In genomic region chr17:2337811-2338657, GRCh38 we compare ENCODE assay signal across 8 cellular contexts. TPM values are rescaled to one million over a fixed set of nuclear protein-coding genes. Genes with fewer than 3 reads are reported as not detected.
DNase-seq lines count a peak whose midpoint lies in the region; ATAC-seq, FAIRE-seq and TF ChIP-seq lines count a peak whose summit lies in the region.

No MANE protein-coding gene starts in this region.

- H3K9me3 Mint-ChIP-seq in astrocyte (ENCODE audit: unreplicated experiment) = no peaks in the 10 kb centered on the region

- peaks cover 55% of the 10 kb centered on the region for H3K79me2 ChIP-seq in astrocyte (ENCODE audit: insufficient read depth, low read length)

- no peaks in the 10 kb centered on the region for H3K9me3 ChIP-seq in astrocyte (ENCODE audit: insufficient read depth, low read depth, low read length)

- H3K27me3 Mint-ChIP-seq in astrocyte (ENCODE audit: low read depth, unreplicated experiment) = no peaks in the 10 kb centered on the region

- H3K4me3 ChIP-seq in GM12865 (ENCODE audit: low read depth, low read length) = peak overlapping the region; percentile 89
- peak overlapping the region; percentile 99 for H3K4me3 ChIP-seq in astrocyte (ENCODE audit: insufficient read depth, low read depth, low read length)

- DNase-seq in GM12865 (ENCODE audit: low read depth) (peak; percentile 54), SW480 (ENCODE audit: low spot score) (peak; percentile 36), astrocyte (ENCODE audit: low read depth) (peak; percentile 32), hippocampal formation (lab: John Stamatoyannopoulos, UW) (peak; percentile 10 to 38), retina (peak; percentile 61), ureter (ENCODE audit: low spot score) (no peak)

- ATAC-seq in HG03354 (IDR thresholded peaks at IDR 0.05; ENCODE audit: poor library complexity, severe bottlenecking, unreplicated experiment) (peak; percentile 24), HG02870 (IDR thresholded peaks at IDR 0.05; ENCODE audit: unreplicated experiment) (no peak)

- no peaks in the 10 kb centered on the region for H3K27me3 ChIP-seq in astrocyte (ENCODE audit: insufficient read depth, low read length)

- H3K4me2 ChIP-seq in astrocyte (ENCODE audit: low read length) = peak overlapping the region; percentile 93

- H4K20me1 ChIP-seq in astrocyte (ENCODE audit: insufficient read depth, low read length) = peaks cover 45% of the 10 kb centered on the region

- H3K4me1 Mint-ChIP-seq in astrocyte (ENCODE audit: low read depth, unreplicated experiment) = peaks cover 16% of the 10 kb centered on the region

- peak overlapping the region; percentile 88 for H3K4me3 Mint-ChIP-seq in astrocyte (ENCODE audit: unreplicated experiment)

- no peak for TF ChIP-seq CTCF in GM12865 (IDR thresholded peaks at IDR 0.05; ENCODE audit: insufficient read depth, low read depth, low read length, missing control alignments)
- no peak for TF ChIP-seq CTCF in astrocyte (IDR thresholded peaks at IDR 0.05; ENCODE audit: insufficient read depth, low read depth, low read length)

- H3K36me3 ChIP-seq in astrocyte (ENCODE audit: insufficient read depth, low read length) = peaks cover 26% of the 10 kb centered on the region

- peak overlapping the region; percentile 78 for H3K27ac ChIP-seq in astrocyte (ENCODE audit: low read depth, low read length)

- H3K4me1 ChIP-seq in astrocyte (ENCODE audit: insufficient read depth, low read length) = peaks cover 24% of the 10 kb centered on the region

- H3K27ac Mint-ChIP-seq in astrocyte (ENCODE audit: unreplicated experiment) = peak overlapping the region; percentile 42

- peak overlapping the region; percentile 98 for H3K9ac ChIP-seq in astrocyte (ENCODE audit: low read length)

- FAIRE-seq in astrocyte (lab: Jason Lieb, UNC) = no peak

- H3K36me3 Mint-ChIP-seq in astrocyte (ENCODE audit: low read depth, unreplicated experiment) = peaks cover 6% of the 10 kb centered on the region

- peak overlapping the region; percentile 94 for H2AFZ ChIP-seq in astrocyte (ENCODE audit: low read depth, low read length)

RNA-seq across cellular contexts. Expression of gene SGSM2, which starts 0.7 kb away (rescaled TPM):
- total RNA-seq in astrocyte (51.8 and 62.1 TPM in 2 replicates), ureter (113 TPM)

RNA-seq across cellular contexts. Expression of gene TSR1, which starts 1.8 kb away (rescaled TPM):
- total RNA-seq in astrocyte (36.4 and 37.6 TPM in 2 replicates), ureter (36.9 TPM)

RNA-seq across cellular contexts. Expression of gene SRR, which starts 34.3 kb away (rescaled TPM):
- 15.4 and 17.9 TPM in 2 replicates for total RNA-seq in astrocyte
- 6.3 TPM for total RNA-seq in ureter

RNA-seq across cellular contexts. Expression of gene SMG6, which starts 34.4 kb away (rescaled TPM):
- total RNA-seq in astrocyte (39.7 and 47.7 TPM in 2 replicates), ureter (58.4 TPM)
